Comparison of ENCODE assay signal across 27 cellular contexts in the genomic region with DNA sequence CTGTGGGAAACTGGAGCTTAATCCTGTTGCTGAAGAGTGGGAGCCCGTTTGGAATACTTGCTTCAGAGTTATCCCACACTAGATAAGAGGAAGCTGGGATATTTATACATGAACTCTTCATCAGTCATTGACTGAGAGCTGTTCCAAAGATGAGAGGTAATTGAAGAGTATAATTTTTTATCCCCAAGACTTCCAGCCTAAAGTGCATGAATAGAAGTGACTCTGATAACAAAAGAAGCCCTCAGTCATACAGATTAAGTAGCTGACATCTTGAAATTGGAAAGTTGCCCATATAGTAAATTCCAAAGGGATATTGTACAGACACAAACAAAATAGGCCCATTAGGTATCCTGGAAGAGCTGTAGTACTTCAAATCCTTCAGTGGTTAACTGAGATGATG.
"Had no signal": no experiment of that assay in that cellular context is flagged by ENCODE, and none has a peak within 500 bp of the region (broad histone marks: within the 10 kb centered on the region; RNA-seq: fewer than 3 reads in every experiment).

No MANE protein-coding gene starts in this region.

- H3K4me1 ChIP-seq: Peyer's patch, SJSA1 had no signal

- DNase-seq: activated B cell treated with CpG ODN at 0.5 μM for 24 hours; activated CD4-positive, alpha-beta memory T cell treated with anti-CD3 and anti-CD28 coated beads for 36 hours; activated CD4-positive, alpha-beta T cell treated with anti-CD3 and anti-CD28 coated beads for 1 hour; activated CD4-positive, alpha-beta T cell treated with anti-CD3 and anti-CD28 coated beads, Interleukin-2, amount 10 ng/mL, durations not matched to agents 7 days and 5 days; activated CD8-positive, alpha-beta memory T cell treated with anti-CD3 and anti-CD28 coated beads for 24 hours; activated effector memory CD4-positive, alpha-beta T cell treated with anti-CD3 and anti-CD28 coated beads, Interleukin-2, amount 50 U/mL, for 16 hours; activated naive CD4-positive, alpha-beta T cell treated with Interleukin-2 at 50 U/mL for 16 hours; activated naive CD8-positive, alpha-beta T cell treated with anti-CD3 and anti-CD28 coated beads, Interleukin-2, amount 50 U/mL, for 24 hours; activated T-cell treated with anti-CD3 and anti-CD28 coated beads, Interleukin-2, amount 50 U/mL, for 4 hours; amygdala; central memory CD4-positive, alpha-beta T cell; KG1; NCI-H1048; NCI-H1417 treated with DMSO at 0.1 percent for 48 hours; NCI-H1694; NCI-H2029; NCI-H2107; NCI-H446; NCI-H524 treated with DMSO at 0.1 percent for 48 hours; NCI-H82; Peyer's patch; SHP77 had no signal

- H3K36me3 Mint-ChIP-seq: activated CD4-positive, alpha-beta memory T cell treated with anti-CD3 and anti-CD28 coated beads for 36 hours; activated naive CD4-positive, alpha-beta T cell treated with anti-CD3 and anti-CD28 coated beads, Interleukin-2, amount 50 U/mL, for 72 hours; IgD-negative memory B cell had no signal

- H3K36me3 ChIP-seq: Peyer's patch, SJSA1 had no signal

- ATAC-seq: activated naive CD4-positive, alpha-beta T cell treated with anti-CD3 and anti-CD28 coated beads, Interleukin-2, amount 50 U/mL, for 72 hours; activated naive CD8-positive, alpha-beta T cell treated with anti-CD3 and anti-CD28 coated beads, Interleukin-2, amount 50 U/mL, for 24 hours; activated T-cell treated with anti-CD3 and anti-CD28 coated beads, Interleukin-2, amount 50 U/mL, for 4 hours had no signal

- H3K27ac Mint-ChIP-seq: activated B cell treated with CpG ODN at 0.5 μM for 24 hours; activated CD4-positive, alpha-beta memory T cell treated with anti-CD3 and anti-CD28 coated beads for 36 hours; activated CD4-positive, alpha-beta T cell treated with anti-CD3 and anti-CD28 coated beads, Interleukin-2, amount 10 ng/mL, durations not matched to agents 7 days and 5 days; activated naive CD4-positive, alpha-beta T cell treated with anti-CD3 and anti-CD28 coated beads, Interleukin-2, amount 50 U/mL, for 72 hours; activated naive CD8-positive, alpha-beta T cell treated with anti-CD3 and anti-CD28 coated beads, Interleukin-2, amount 50 U/mL, for 24 hours; IgD-negative memory B cell; T-helper 1 cell treated with Interleukin-12 subunit alpha and Interleukin-12 subunit beta and Interleukin-4 antibody, amounts not matched to agents 30 μg/mL and 1 μg/mL, for 36 hours had no signal

- H3K27ac ChIP-seq: Peyer's patch, RWPE1, SJSA1 had no signal

- H3K4me3 ChIP-seq: Peyer's patch, SJSA1 had no signal

- H3K9me3 Mint-ChIP-seq: activated B cell treated with CpG ODN at 0.5 μM for 24 hours; activated naive CD8-positive, alpha-beta T cell treated with anti-CD3 and anti-CD28 coated beads, Interleukin-2, amount 50 U/mL, for 24 hours had no signal

- H3K4me1 Mint-ChIP-seq: activated B cell treated with CpG ODN at 0.5 μM for 24 hours; activated CD4-positive, alpha-beta T cell treated with anti-CD3 and anti-CD28 coated beads, Interleukin-2, amount 10 ng/mL, durations not matched to agents 7 days and 5 days; activated naive CD8-positive, alpha-beta T cell treated with anti-CD3 and anti-CD28 coated beads, Interleukin-2, amount 50 U/mL, for 24 hours; IgD-negative memory B cell had no signal

- H3K27me3 Mint-ChIP-seq: activated B cell treated with CpG ODN at 0.5 μM for 24 hours; activated CD4-positive, alpha-beta memory T cell treated with anti-CD3 and anti-CD28 coated beads for 36 hours; activated CD4-positive, alpha-beta T cell treated with anti-CD3 and anti-CD28 coated beads, Interleukin-2, amount 10 ng/mL, durations not matched to agents 7 days and 5 days; activated naive CD8-positive, alpha-beta T cell treated with anti-CD3 and anti-CD28 coated beads, Interleukin-2, amount 50 U/mL, for 24 hours; IgD-negative memory B cell had no signal

- H3K9me3 ChIP-seq: Peyer's patch, SJSA1 had no signal

- H3K27me3 ChIP-seq: Peyer's patch, SJSA1 had no signal

- H3K4me3 Mint-ChIP-seq: activated B cell treated with CpG ODN at 0.5 μM for 24 hours; activated CD4-positive, alpha-beta memory T cell treated with anti-CD3 and anti-CD28 coated beads for 36 hours; activated CD4-positive, alpha-beta T cell treated with anti-CD3 and anti-CD28 coated beads, Interleukin-2, amount 10 ng/mL, durations not matched to agents 7 days and 5 days; activated naive CD8-positive, alpha-beta T cell treated with anti-CD3 and anti-CD28 coated beads, Interleukin-2, amount 50 U/mL, for 24 hours; activated T-cell treated with anti-CD3 and anti-CD28 coated beads, Interleukin-2, amount 50 U/mL, for 4 hours; IgD-negative memory B cell; T-helper 1 cell treated with Interleukin-12 subunit alpha and Interleukin-12 subunit beta and Interleukin-4 antibody, amounts not matched to agents 30 μg/mL and 1 μg/mL, for 36 hours had no signal
